8 cellular contexts compared by ENCODE assay signal in genomic region chr5:67246108-67246507, GRCh38. TPM values are rescaled to one million over a fixed set of nuclear protein-coding genes. Genes with fewer than 3 reads are reported as not detected.
A peak's percentile ranks its signal among the peaks of the same experiment; 100 is the strongest.
DNase-seq lines count a peak whose midpoint lies in the region; ATAC-seq and TF ChIP-seq lines count a peak whose summit lies in the region.

No MANE protein-coding gene starts in this region.

- H3K36me3 Mint-ChIP-seq in effector memory CD8-positive, alpha-beta T cell (ENCODE audit: insufficient read depth): peaks cover 4% of the 10 kb centered on the region

- DNase-seq in EH (ENCODE audit: low read depth): peak; percentile 69
- DNase-seq in Panc1 (ENCODE audit: low read depth, low spot score): peak; percentile 17
- DNase-seq in effector memory CD8-positive, alpha-beta T cell: peak; percentile 27 to 36 (median 31)
- DNase-seq in lung microvascular endothelial cell (ENCODE audit: low read depth in 2 of 2): peak; percentile 86 to 92
- no peak for DNase-seq in stimulated activated CD4-positive, alpha-beta T cell treated with anti-CD3 and anti-CD28 coated beads, Interleukin-4, amount 100 ng/mL, for 1 hour

- CTCF ChIA-PET in Panc1 (lab: Charles Lee): interaction anchor here (0.6 to 0.9 kb wide), 3 partner anchors 305 to 1026 kb away, joined by 3 read pairs; no protein-coding TSS in a partner anchor

- peaks cover 8 to 13% of the 10 kb centered on the region in 2 donors for H3K4me1 Mint-ChIP-seq in effector memory CD8-positive, alpha-beta T cell (ENCODE audit: low read depth in 2 of 2)

- no peaks in the 10 kb centered on the region for H3K9me3 Mint-ChIP-seq in effector memory CD8-positive, alpha-beta T cell

- ATAC-seq in Panc1 (peak; percentile 68; the same call in 1 of the 2 replicates), GM19397 (IDR thresholded peaks at IDR 0.05; ENCODE audit: unreplicated experiment) (no peak), HG03521 (IDR thresholded peaks at IDR 0.05; ENCODE audit: unreplicated experiment) (no peak)
- ATAC-seq in effector memory CD8-positive, alpha-beta T cell (replicated peaks): peak; percentile 53

- H3K4me1 ChIP-seq in Panc1 (ENCODE audit: control insufficient read depth, insufficient read depth, low read length): no peaks in the 10 kb centered on the region

- BruUV-seq in Panc1 (replicated peaks; lab: Mats Ljungman, UMichigan): no TSS peak

- in situ Hi-C loops in Panc1 (cut with HindIII; ENCODE audit: low pct_unique_long_range_greater_than_20kb, low sequenced_read_pairs): no loop called here

- no peak overlapping the region for H3K27ac Mint-ChIP-seq in effector memory CD8-positive, alpha-beta T cell

- POLR2A ChIA-PET in Panc1 (lab: Charles Lee): no interaction called here

- H3K27me3 ChIP-seq in Panc1 (ENCODE audit: control insufficient read depth, insufficient read depth, low read length): no peaks in the 10 kb centered on the region

- no peaks in the 10 kb centered on the region for H3K27me3 Mint-ChIP-seq in effector memory CD8-positive, alpha-beta T cell

- H3K4me3 Mint-ChIP-seq in effector memory CD8-positive, alpha-beta T cell: no peak overlapping the region

- TF ChIP-seq CTCF in LNCAP (IDR thresholded peaks at IDR 0.05) (peak; percentile 66), Panc1 (IDR thresholded peaks at IDR 0.05) (peak; percentile 67; the same call in 1 of the 2 replicates)

- H3K36me3 ChIP-seq in Panc1 (ENCODE audit: control insufficient read depth, insufficient read depth, low read length): no peaks in the 10 kb centered on the region

- no peaks in the 10 kb centered on the region for H3K9me3 ChIP-seq in Panc1 (ENCODE audit: control insufficient read depth, insufficient read depth, low read depth, low read length)

- intact Hi-C loops in Panc1 (cut with micrococcal nuclease; ENCODE audit: unreplicated experiment): loop anchor here (2.0 kb wide), 1 partner anchor 1007 kb away; no protein-coding TSS in a partner anchor

- H3K27ac ChIP-seq in Panc1 (ENCODE audit: low read length): no peak overlapping the region

- no peak overlapping the region for H3K4me3 ChIP-seq in Panc1 (ENCODE audit: low read depth in 2 of 2, low read length in 2 of 2)

RNA-seq across cellular contexts. Expression of gene CD180, which starts 49.5 kb away (rescaled TPM):
- total RNA-seq in Panc1 (2021; ENCODE audit: unreplicated experiment) (not detected), lung microvascular endothelial cell (under 0.01 TPM in 2 replicates)
- not detected for polyA plus RNA-seq in Panc1 (2012; ENCODE audit: insufficient read length)

Comparison
In these comparisons a context has a peak if more than half of its experiments do, and no peak if none do; other contexts are left out.
1. ATAC-seq: peak in Panc1 (single experiment) and effector memory CD8-positive, alpha-beta T cell (single experiment); none in GM19397 (single experiment) and HG03521 (single experiment).